ENCODE assay signal across 1 cellular context in the genomic region with DNA sequence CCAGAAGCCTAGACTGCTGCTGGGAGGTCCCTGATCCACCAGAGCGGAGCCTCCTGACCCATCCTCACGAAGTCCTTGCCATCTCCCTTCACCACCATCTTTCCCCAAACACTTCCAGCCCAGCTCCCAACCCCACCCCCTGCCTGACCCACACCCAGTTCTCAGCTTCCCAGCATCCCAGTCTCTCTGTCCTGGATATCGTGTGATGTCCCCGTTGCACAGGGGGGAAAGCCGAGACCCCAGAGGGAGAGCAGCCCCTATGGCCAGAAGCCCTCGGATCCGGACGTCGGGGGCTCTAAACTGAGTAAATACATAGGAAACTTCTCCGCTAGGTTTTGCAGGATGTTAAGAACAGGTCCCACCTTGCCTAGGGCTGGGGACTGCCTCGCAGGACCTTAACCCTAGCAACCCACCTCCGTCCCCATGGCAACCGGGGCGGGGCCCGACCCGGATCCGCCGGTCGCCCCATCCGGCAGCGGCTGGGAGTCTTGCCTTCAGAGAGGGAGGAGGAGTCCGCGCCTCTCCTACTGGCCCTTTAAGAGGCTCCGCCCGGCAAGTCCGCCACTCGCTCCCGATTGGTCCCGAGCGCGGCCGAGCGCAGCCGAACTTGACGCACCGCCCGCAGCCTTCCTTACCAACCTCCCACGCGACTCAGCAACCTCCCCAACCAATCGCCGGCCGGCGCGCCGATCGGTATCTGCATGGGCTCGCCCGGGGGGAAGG.
TF ChIP-seq lines count a peak whose summit lies in the region.

No MANE protein-coding gene starts in this region.

TF ChIP-seq in GM12878, 131 proteins besides CTCF, POLR2A, EP300 and RAD21 (continued from another document):
- TF ChIP-seq, protein P1, sequence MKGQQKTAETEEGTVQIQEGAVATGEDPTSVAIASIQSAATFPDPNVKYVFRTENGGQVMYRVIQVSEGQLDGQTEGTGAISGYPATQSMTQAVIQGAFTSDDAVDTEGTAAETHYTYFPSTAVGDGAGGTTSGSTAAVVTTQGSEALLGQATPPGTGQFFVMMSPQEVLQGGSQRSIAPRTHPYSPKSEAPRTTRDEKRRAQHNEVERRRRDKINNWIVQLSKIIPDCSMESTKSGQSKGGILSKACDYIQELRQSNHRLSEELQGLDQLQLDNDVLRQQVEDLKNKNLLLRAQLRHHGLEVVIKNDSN (IDR thresholded peaks at IDR 0.05; ENCODE audit: borderline replicate concordance, extremely low read length, insufficient read depth, low read depth, low read length), result no peak
- TF ChIP-seq, protein P2, sequence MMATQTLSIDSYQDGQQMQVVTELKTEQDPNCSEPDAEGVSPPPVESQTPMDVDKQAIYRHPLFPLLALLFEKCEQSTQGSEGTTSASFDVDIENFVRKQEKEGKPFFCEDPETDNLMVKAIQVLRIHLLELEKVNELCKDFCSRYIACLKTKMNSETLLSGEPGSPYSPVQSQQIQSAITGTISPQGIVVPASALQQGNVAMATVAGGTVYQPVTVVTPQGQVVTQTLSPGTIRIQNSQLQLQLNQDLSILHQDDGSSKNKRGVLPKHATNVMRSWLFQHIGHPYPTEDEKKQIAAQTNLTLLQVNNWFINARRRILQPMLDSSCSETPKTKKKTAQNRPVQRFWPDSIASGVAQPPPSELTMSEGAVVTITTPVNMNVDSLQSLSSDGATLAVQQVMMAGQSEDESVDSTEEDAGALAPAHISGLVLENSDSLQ (IDR thresholded peaks at IDR 0.05), result peak; percentile 53; the same call in 1 of the 2 replicates
- TF ChIP-seq, protein P3, sequence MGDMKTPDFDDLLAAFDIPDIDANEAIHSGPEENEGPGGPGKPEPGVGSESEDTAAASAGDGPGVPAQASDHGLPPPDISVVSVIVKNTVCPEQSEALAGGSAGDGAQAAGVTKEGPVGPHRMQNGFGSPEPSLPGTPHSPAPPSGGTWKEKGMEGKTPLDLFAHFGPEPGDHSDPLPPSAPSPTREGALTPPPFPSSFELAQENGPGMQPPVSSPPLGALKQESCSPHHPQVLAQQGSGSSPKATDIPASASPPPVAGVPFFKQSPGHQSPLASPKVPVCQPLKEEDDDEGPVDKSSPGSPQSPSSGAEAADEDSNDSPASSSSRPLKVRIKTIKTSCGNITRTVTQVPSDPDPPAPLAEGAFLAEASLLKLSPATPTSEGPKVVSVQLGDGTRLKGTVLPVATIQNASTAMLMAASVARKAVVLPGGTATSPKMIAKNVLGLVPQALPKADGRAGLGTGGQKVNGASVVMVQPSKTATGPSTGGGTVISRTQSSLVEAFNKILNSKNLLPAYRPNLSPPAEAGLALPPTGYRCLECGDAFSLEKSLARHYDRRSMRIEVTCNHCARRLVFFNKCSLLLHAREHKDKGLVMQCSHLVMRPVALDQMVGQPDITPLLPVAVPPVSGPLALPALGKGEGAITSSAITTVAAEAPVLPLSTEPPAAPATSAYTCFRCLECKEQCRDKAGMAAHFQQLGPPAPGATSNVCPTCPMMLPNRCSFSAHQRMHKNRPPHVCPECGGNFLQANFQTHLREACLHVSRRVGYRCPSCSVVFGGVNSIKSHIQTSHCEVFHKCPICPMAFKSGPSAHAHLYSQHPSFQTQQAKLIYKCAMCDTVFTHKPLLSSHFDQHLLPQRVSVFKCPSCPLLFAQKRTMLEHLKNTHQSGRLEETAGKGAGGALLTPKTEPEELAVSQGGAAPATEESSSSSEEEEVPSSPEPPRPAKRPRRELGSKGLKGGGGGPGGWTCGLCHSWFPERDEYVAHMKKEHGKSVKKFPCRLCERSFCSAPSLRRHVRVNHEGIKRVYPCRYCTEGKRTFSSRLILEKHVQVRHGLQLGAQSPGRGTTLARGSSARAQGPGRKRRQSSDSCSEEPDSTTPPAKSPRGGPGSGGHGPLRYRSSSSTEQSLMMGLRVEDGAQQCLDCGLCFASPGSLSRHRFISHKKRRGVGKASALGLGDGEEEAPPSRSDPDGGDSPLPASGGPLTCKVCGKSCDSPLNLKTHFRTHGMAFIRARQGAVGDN (IDR thresholded peaks at IDR 0.05), result no peak
- TF ChIP-seq IKZF1 (conservative IDR thresholded peaks at IDR 0.05), result no peak
- TF ChIP-seq SUPT20H (IDR thresholded peaks at IDR 0.05; ENCODE audit: borderline replicate concordance, control insufficient read depth, low read depth, low read length), result no peak
- peak; percentile 53; the same call in 1 of the 2 replicates for TF ChIP-seq CREM (IDR thresholded peaks at IDR 0.05; ENCODE audit: low read depth)
- no peak for TF ChIP-seq NFIC (IDR thresholded peaks at IDR 0.05; ENCODE audit: low read depth, low read length)
- no peak for TF ChIP-seq TCF12 (IDR thresholded peaks at IDR 0.05; ENCODE audit: low read depth, low read length)
- no peak for TF ChIP-seq CEBPB (IDR thresholded peaks at IDR 0.05; ENCODE audit: borderline replicate concordance in 1 of 2, low read depth in 2 of 2, low read length in 2 of 2)
- TF ChIP-seq, protein P4, sequence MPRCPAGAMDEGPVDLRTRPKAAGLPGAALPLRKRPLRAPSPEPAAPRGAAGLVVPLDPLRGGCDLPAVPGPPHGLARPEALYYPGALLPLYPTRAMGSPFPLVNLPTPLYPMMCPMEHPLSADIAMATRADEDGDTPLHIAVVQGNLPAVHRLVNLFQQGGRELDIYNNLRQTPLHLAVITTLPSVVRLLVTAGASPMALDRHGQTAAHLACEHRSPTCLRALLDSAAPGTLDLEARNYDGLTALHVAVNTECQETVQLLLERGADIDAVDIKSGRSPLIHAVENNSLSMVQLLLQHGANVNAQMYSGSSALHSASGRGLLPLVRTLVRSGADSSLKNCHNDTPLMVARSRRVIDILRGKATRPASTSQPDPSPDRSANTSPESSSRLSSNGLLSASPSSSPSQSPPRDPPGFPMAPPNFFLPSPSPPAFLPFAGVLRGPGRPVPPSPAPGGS (IDR thresholded peaks at IDR 0.05; ENCODE audit: borderline replicate concordance, insufficient read depth, low read depth, low read length, poor library complexity, severe bottlenecking), result no peak
- TF ChIP-seq SMAD1 (IDR thresholded peaks at IDR 0.05; ENCODE audit: low read depth, partially characterized antibody), result no peak
- TF ChIP-seq, protein P5, sequence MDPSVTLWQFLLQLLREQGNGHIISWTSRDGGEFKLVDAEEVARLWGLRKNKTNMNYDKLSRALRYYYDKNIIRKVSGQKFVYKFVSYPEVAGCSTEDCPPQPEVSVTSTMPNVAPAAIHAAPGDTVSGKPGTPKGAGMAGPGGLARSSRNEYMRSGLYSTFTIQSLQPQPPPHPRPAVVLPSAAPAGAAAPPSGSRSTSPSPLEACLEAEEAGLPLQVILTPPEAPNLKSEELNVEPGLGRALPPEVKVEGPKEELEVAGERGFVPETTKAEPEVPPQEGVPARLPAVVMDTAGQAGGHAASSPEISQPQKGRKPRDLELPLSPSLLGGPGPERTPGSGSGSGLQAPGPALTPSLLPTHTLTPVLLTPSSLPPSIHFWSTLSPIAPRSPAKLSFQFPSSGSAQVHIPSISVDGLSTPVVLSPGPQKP (IDR thresholded peaks at IDR 0.05; ENCODE audit: low read depth, low read length), result no peak
- TF ChIP-seq IRF4 (IDR thresholded peaks at IDR 0.05; ENCODE audit: low read depth, low read length), result no peak
- TF ChIP-seq NFXL1 (IDR thresholded peaks at IDR 0.05; ENCODE audit: borderline replicate concordance), result no peak
- TF ChIP-seq BHLHE40 (IDR thresholded peaks at IDR 0.05; ENCODE audit: borderline replicate concordance in 1 of 2, low read depth in 2 of 2, low read length in 1 of 2), result peak; percentile 41 to 73; a peak in 3 of 4 replicates
- TF ChIP-seq NFYA (IDR thresholded peaks at IDR 0.05; ENCODE audit: borderline replicate concordance, low read depth, low read length), result no peak
- TF ChIP-seq TCF7 (IDR thresholded peaks at IDR 0.05; ENCODE audit: borderline replicate concordance), result no peak
- TF ChIP-seq YBX1 (IDR thresholded peaks at IDR 0.05), result no peak
- TF ChIP-seq, protein P6, sequence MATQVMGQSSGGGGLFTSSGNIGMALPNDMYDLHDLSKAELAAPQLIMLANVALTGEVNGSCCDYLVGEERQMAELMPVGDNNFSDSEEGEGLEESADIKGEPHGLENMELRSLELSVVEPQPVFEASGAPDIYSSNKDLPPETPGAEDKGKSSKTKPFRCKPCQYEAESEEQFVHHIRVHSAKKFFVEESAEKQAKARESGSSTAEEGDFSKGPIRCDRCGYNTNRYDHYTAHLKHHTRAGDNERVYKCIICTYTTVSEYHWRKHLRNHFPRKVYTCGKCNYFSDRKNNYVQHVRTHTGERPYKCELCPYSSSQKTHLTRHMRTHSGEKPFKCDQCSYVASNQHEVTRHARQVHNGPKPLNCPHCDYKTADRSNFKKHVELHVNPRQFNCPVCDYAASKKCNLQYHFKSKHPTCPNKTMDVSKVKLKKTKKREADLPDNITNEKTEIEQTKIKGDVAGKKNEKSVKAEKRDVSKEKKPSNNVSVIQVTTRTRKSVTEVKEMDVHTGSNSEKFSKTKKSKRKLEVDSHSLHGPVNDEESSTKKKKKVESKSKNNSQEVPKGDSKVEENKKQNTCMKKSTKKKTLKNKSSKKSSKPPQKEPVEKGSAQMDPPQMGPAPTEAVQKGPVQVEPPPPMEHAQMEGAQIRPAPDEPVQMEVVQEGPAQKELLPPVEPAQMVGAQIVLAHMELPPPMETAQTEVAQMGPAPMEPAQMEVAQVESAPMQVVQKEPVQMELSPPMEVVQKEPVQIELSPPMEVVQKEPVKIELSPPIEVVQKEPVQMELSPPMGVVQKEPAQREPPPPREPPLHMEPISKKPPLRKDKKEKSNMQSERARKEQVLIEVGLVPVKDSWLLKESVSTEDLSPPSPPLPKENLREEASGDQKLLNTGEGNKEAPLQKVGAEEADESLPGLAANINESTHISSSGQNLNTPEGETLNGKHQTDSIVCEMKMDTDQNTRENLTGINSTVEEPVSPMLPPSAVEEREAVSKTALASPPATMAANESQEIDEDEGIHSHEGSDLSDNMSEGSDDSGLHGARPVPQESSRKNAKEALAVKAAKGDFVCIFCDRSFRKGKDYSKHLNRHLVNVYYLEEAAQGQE (IDR thresholded peaks at IDR 0.05; ENCODE audit: low read depth, low read length), result no peak
- TF ChIP-seq ZSCAN29 (IDR thresholded peaks at IDR 0.05), result no peak
- TF ChIP-seq MYB (IDR thresholded peaks at IDR 0.05; ENCODE audit: borderline replicate concordance, low read depth, low read length), result no peak
- peak; percentile 52; the same call in 1 of the 3 replicates for TF ChIP-seq POU2F2 (IDR thresholded peaks at IDR 0.05; ENCODE audit: borderline replicate concordance, low read depth, low read length)
- TF ChIP-seq, protein P7, sequence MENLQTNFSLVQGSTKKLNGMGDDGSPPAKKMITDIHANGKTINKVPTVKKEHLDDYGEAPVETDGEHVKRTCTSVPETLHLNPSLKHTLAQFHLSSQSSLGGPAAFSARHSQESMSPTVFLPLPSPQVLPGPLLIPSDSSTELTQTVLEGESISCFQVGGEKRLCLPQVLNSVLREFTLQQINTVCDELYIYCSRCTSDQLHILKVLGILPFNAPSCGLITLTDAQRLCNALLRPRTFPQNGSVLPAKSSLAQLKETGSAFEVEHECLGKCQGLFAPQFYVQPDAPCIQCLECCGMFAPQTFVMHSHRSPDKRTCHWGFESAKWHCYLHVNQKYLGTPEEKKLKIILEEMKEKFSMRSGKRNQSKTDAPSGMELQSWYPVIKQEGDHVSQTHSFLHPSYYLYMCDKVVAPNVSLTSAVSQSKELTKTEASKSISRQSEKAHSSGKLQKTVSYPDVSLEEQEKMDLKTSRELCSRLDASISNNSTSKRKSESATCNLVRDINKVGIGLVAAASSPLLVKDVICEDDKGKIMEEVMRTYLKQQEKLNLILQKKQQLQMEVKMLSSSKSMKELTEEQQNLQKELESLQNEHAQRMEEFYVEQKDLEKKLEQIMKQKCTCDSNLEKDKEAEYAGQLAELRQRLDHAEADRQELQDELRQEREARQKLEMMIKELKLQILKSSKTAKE (IDR thresholded peaks at IDR 0.05; ENCODE audit: low read depth, poor library complexity, severe bottlenecking), result no peak
- peak; percentile 91 for TF ChIP-seq SP1 (IDR thresholded peaks at IDR 0.05; ENCODE audit: low read depth, low read length)
- no peak for TF ChIP-seq RCOR1 (conservative IDR thresholded peaks at IDR 0.05; ENCODE audit: low read depth, low read length)
- TF ChIP-seq, protein P8, sequence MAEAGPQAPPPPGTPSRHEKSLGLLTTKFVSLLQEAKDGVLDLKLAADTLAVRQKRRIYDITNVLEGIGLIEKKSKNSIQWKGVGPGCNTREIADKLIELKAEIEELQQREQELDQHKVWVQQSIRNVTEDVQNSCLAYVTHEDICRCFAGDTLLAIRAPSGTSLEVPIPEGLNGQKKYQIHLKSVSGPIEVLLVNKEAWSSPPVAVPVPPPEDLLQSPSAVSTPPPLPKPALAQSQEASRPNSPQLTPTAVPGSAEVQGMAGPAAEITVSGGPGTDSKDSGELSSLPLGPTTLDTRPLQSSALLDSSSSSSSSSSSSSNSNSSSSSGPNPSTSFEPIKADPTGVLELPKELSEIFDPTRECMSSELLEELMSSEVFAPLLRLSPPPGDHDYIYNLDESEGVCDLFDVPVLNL (IDR thresholded peaks at IDR 0.05; ENCODE audit: low read depth, low read length), result no peak
